9 cellular contexts compared by ENCODE assay signal in the genomic region with DNA sequence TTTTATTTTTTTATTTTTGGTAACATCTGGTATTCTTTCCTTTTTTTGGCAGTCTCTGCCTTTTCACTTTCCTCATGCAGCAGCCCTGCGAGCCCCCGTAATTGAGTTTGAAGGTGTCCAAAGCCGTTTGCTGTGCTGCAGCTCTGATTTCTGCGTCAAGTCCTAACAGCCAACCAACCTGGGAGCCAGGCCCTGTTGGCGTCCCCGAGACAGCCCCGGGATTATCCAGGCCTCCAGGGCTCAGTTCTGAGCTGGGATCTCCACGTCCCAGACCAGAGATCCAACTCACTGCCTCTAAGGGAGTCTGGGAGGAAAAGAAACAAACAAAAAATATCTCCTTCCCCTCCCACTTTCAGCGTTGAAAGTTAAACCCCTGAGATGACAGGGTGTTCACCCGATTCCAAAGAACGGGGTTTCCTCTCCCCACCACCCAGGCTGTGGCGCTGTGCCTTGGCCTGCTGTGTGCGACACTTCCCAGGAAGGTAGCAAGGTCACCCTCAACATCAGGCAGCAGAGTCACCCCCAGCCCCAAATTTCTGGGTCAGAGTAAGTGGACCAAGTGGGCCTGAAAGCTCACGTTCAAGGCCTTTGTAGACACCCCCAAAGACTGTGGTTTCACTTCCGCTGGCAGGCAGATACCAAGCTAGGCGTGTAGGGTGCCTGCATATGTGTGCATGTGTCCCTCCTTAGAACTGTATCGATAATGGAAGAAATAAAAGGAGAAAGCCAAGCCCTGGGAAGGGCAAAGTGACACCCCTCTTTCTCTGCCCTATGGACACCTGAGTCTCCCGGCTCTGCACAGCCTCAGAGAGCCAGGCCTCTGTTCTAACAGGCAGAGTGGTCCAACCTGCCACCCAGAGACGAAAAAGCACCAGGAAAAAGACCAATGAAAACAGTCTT. TPM values are rescaled to one million over a fixed set of nuclear protein-coding genes. Genes with fewer than 3 reads are reported as not detected.
A peak's percentile ranks its signal among the peaks of the same experiment; 100 is the strongest.
DNase-seq lines count a peak whose midpoint lies in the region; ATAC-seq lines count a peak whose summit lies in the region.
"Had no signal": no experiment of that assay in that cellular context is flagged by ENCODE, and none has a peak within 500 bp of the region (broad histone marks: within the 10 kb centered on the region; RNA-seq: fewer than 3 reads in every experiment).

No MANE protein-coding gene starts in this region.

- peaks cover 21% of the 10 kb centered on the region for H3K36me3 ChIP-seq in CD8-positive, alpha-beta memory T cell (ENCODE audit: insufficient read depth, low read length)
- H3K36me3 ChIP-seq in naive thymus-derived CD4-positive, alpha-beta T cell (ENCODE audit: control insufficient read depth in 2 of 3, insufficient read depth in 3 of 3, low read length in 3 of 3) = peaks cover 6 to 29% (median 16%) of the 10 kb centered on the region in 3 experiments

- peak; percentile 56 to 85 (median 78) for DNase-seq in CD8-positive, alpha-beta memory T cell
- DNase-seq in T-helper 1 cell = peak in 4 of 5 donors; percentile 41 to 82 (median 58)
- peak; percentile 43 to 53 for DNase-seq in activated naive CD4-positive, alpha-beta T cell treated with anti-CD3 and anti-CD28 coated beads, Interleukin-2, amount 50 U/mL, for 72 hours (ENCODE audit: low spot score in 2 of 2)
- DNase-seq in naive thymus-derived CD4-positive, alpha-beta T cell = peak; percentile 46 to 85 (median 82)
- DNase-seq in GDM1 (lab: John Stamatoyannopoulos, UW) = no peak
- DNase-seq in HCEC 1CT = no peak
- no peak for DNase-seq in middle frontal gyrus (ENCODE audit: extremely low spot score, low spot score)

- POLR2A ChIA-PET in CD8-positive, alpha-beta memory T cell (lab: Charles Lee) = interaction anchor here (0.8 to 4.2 kb wide), 12 partner anchors 9 to 1642 kb away, joined by 4 to 103 read pairs (median 15); partner anchors contain the start of gene BCL11B
- POLR2A ChIA-PET in naive thymus-derived CD4-positive, alpha-beta T cell (lab: Charles Lee) = interaction anchor here (0.6 to 19.1 kb wide), 27 partner anchors 9 to 1548 kb away, joined by 3 to 1374 read pairs (median 7); partner anchors contain the start of gene BCL11B

- H3K36me3 Mint-ChIP-seq in CD8-positive, alpha-beta memory T cell = peaks cover 3 to 92% (median 28%) of the 10 kb centered on the region in 3 donors
- peaks cover 54 to 92% of the 10 kb centered on the region in 2 donors for H3K36me3 Mint-ChIP-seq in activated naive CD4-positive, alpha-beta T cell treated with anti-CD3 and anti-CD28 coated beads, Interleukin-2, amount 50 U/mL, for 72 hours
- H3K36me3 Mint-ChIP-seq in naive thymus-derived CD4-positive, alpha-beta T cell = peaks cover 20 to 93% (median 78%) of the 10 kb centered on the region in 5 donors

- peaks cover 96 to 100% (median 100%) of the 10 kb centered on the region in 3 donors for H3K4me1 Mint-ChIP-seq in CD8-positive, alpha-beta memory T cell
- H3K4me1 Mint-ChIP-seq in naive thymus-derived CD4-positive, alpha-beta T cell = peaks cover 68 to 99% (median 94%) of the 10 kb centered on the region in 7 donors

- H3K27ac Mint-ChIP-seq in CD8-positive, alpha-beta memory T cell = peak overlapping the region; percentile 92 to 100 (median 100)
- peak overlapping the region; percentile 91 to 98 for H3K27ac Mint-ChIP-seq in activated naive CD4-positive, alpha-beta T cell treated with anti-CD3 and anti-CD28 coated beads, Interleukin-2, amount 50 U/mL, for 72 hours
- peak overlapping the region; percentile 99 to 100 (median 100) for H3K27ac Mint-ChIP-seq in naive thymus-derived CD4-positive, alpha-beta T cell

- intact Hi-C loops in naive thymus-derived CD4-positive, alpha-beta T cell (cut with micrococcal nuclease) = loop anchor here (10.0 kb wide), 3 partner anchors 276 to 556 kb away; no protein-coding TSS in a partner anchor

- H3K4me3 ChIP-seq in CD8-positive, alpha-beta memory T cell (ENCODE audit: low read length) = peak overlapping the region; percentile 65
- peak overlapping the region; percentile 56 for H3K4me3 ChIP-seq in naive thymus-derived CD4-positive, alpha-beta T cell (ENCODE audit: low read length)

- CTCF ChIA-PET in CD8-positive, alpha-beta memory T cell (lab: Charles Lee) = interaction anchor here (1.0 to 16.8 kb wide), 6 partner anchors 11 to 1093 kb away, joined by 4 to 532 read pairs (median 8); partner anchors contain the start of gene BCL11B
- CTCF ChIA-PET in naive thymus-derived CD4-positive, alpha-beta T cell (lab: Charles Lee) = interaction anchor here (0.6 to 2.6 kb wide), 10 partner anchors 8 to 1123 kb away, joined by 3 to 16 read pairs (median 4); partner anchors contain the start of gene BCL11B

- H3K27me3 Mint-ChIP-seq in CD8-positive, alpha-beta memory T cell = peaks cover 0 to 6% of the 10 kb centered on the region in 2 donors
- H3K27me3 Mint-ChIP-seq in naive thymus-derived CD4-positive, alpha-beta T cell = no peaks in the 10 kb centered on the region

- ATAC-seq in activated naive CD4-positive, alpha-beta T cell treated with anti-CD3 and anti-CD28 coated beads, Interleukin-2, amount 50 U/mL, for 72 hours = peak; percentile 33 to 40
- peak; percentile 36 for ATAC-seq in naive thymus-derived CD4-positive, alpha-beta T cell
- no peak for ATAC-seq in HG03378 (IDR thresholded peaks at IDR 0.05; ENCODE audit: unreplicated experiment)
- ATAC-seq: Right ventricle myocardium inferior had no signal

- no peaks in the 10 kb centered on the region for H3K9me3 Mint-ChIP-seq in CD8-positive, alpha-beta memory T cell
- H3K9me3 Mint-ChIP-seq in activated naive CD4-positive, alpha-beta T cell treated with anti-CD3 and anti-CD28 coated beads, Interleukin-2, amount 50 U/mL, for 72 hours = no peaks in the 10 kb centered on the region
- peaks cover 0 to 12% (median 0%) of the 10 kb centered on the region in 11 donors for H3K9me3 Mint-ChIP-seq in naive thymus-derived CD4-positive, alpha-beta T cell

- peak overlapping the region; percentile 77 to 100 (median 99) for H3K4me3 Mint-ChIP-seq in CD8-positive, alpha-beta memory T cell
- peak overlapping the region; percentile 92 to 100 (median 96) for H3K4me3 Mint-ChIP-seq in naive thymus-derived CD4-positive, alpha-beta T cell

- H3K27me3 ChIP-seq in CD8-positive, alpha-beta memory T cell (ENCODE audit: insufficient read depth, low read length, poor library complexity, severe bottlenecking) = no peaks in the 10 kb centered on the region
- H3K27me3 ChIP-seq in naive thymus-derived CD4-positive, alpha-beta T cell (ENCODE audit: control insufficient read depth in 2 of 2, insufficient read depth in 2 of 2, low read length in 2 of 2) = no peaks in the 10 kb centered on the region

- H3K9me3 ChIP-seq in CD8-positive, alpha-beta memory T cell (ENCODE audit: low read length) = no peaks in the 10 kb centered on the region
- no peaks in the 10 kb centered on the region for H3K9me3 ChIP-seq in naive thymus-derived CD4-positive, alpha-beta T cell (ENCODE audit: control insufficient read depth in 2 of 3, low read length in 3 of 3)

- H3K27ac ChIP-seq in CD8-positive, alpha-beta memory T cell (ENCODE audit: low read depth, low read length) = peak overlapping the region; percentile 89
- H3K27ac ChIP-seq in naive thymus-derived CD4-positive, alpha-beta T cell (ENCODE audit: low read depth, low read length) = peak overlapping the region; percentile 98

- peaks cover 93% of the 10 kb centered on the region for H3K4me1 ChIP-seq in CD8-positive, alpha-beta memory T cell (ENCODE audit: insufficient read depth, low read length)
- H3K4me1 ChIP-seq in naive thymus-derived CD4-positive, alpha-beta T cell (ENCODE audit: control insufficient read depth in 2 of 2, insufficient read depth in 2 of 2, low read length in 2 of 2) = peaks cover 71 to 88% of the 10 kb centered on the region in 2 donors

RNA-seq across cellular contexts. Expression of gene BCL11B, which starts 11.1 kb away (rescaled TPM):
- 10 to 100 TPM; 42.0 to 42.5 TPM for total RNA-seq in CD8-positive, alpha-beta memory T cell
- polyA plus RNA-seq in CD8-positive, alpha-beta memory T cell = 9.7 TPM
- total RNA-seq in activated naive CD4-positive, alpha-beta T cell treated with anti-CD3 and anti-CD28 coated beads, Interleukin-2, amount 50 U/mL, for 72 hours = 10 to 100 TPM; 57.8 to 65.7 TPM
- 100 to 1,000 TPM in 4 of 5 experiments, 10 to 100 TPM in 1; 96.3 to 269 (median 223) TPM for total RNA-seq in naive thymus-derived CD4-positive, alpha-beta T cell
- 10 to 100 TPM; 10.9 to 11.6 TPM for polyA plus RNA-seq in naive thymus-derived CD4-positive, alpha-beta T cell

Comparison
In these comparisons a context has a peak if more than half of its experiments do, and no peak if none do; other contexts are left out.
1. DNase-seq: peak in CD8-positive, alpha-beta memory T cell (5 of 5), T-helper 1 cell (4 of 5), activated naive CD4-positive, alpha-beta T cell treated with anti-CD3 and anti-CD28 coated beads, Interleukin-2, amount 50 U/mL, for 72 hours (2 of 2) and naive thymus-derived CD4-positive, alpha-beta T cell (9 of 9); none in GDM1 (single experiment), HCEC 1CT (single experiment) and middle frontal gyrus (single experiment).
2. Peak in every context shown above with its lines, with median percentiles within 50 percentile points of each other: H3K27ac Mint-ChIP-seq.